In the genomic region with DNA sequence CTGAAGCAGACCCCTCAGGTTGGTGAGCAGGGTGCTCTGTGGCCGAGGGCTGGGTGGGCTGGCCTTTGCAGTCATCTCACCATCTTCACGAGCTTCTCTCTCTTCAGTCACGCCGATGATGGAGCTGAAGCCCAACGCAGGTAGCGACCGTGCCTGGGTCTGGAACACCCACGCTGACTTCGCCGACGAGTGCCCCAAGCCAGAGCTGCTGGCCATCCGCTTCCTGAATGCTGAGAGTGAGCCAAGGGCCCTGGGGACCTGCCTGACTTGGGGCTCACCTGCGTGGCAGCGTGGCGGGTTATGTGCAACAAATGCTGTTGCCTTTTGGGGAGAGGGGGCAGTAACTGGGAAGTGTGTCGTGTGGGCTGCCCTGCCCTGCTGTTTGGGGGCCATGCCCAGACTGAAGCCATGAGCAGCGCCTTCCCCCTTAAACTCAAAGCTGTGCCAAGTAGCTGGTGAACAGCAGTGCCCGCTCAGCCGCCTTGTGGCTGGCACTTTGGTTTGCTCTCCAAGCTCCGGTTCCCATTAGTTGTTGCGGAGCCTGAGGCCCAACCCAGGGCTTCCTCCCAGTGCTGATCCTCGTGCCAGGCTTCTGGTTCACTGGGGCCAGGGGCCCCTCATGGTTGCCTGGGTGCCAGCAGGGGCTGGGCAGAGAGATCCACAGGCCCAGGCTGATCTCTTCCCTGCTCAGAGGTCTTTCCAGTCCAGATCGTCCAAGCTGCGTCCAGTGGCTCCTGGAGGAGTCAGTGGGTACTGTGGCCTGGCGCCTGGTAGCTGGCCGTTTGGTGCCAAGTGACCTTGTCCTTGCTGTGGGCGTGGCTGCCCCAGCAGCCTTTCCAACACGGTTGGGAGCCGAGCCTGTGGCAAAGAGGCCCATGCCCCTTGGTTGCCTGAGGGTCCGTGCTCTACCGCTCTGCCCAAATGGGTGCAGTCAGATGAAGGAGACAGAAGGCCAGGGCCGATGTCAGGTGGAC, we compare ENCODE assay signal across 1 cellular context.
TF ChIP-seq lines count a peak whose summit lies in the region.

No MANE protein-coding gene starts in this region.

TF ChIP-seq in GM12878, 131 proteins besides CTCF, POLR2A, EP300 and RAD21:
- TF ChIP-seq GATAD2B (conservative IDR thresholded peaks at IDR 0.05; ENCODE audit: low read depth) = no peak
- no peak for TF ChIP-seq NR2F1 (conservative IDR thresholded peaks at IDR 0.05)
- TF ChIP-seq, protein P1, sequence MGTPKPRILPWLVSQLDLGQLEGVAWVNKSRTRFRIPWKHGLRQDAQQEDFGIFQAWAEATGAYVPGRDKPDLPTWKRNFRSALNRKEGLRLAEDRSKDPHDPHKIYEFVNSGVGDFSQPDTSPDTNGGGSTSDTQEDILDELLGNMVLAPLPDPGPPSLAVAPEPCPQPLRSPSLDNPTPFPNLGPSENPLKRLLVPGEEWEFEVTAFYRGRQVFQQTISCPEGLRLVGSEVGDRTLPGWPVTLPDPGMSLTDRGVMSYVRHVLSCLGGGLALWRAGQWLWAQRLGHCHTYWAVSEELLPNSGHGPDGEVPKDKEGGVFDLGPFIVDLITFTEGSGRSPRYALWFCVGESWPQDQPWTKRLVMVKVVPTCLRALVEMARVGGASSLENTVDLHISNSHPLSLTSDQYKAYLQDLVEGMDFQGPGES (IDR thresholded peaks at IDR 0.05) = no peak
- TF ChIP-seq EED (IDR thresholded peaks at IDR 0.05; ENCODE audit: low read depth) = no peak
- TF ChIP-seq TARDBP (IDR thresholded peaks at IDR 0.05; ENCODE audit: borderline replicate concordance) = no peak
- TF ChIP-seq RELA (IDR thresholded peaks at IDR 0.05; ENCODE audit: borderline replicate concordance, partially characterized antibody) = no peak
- TF ChIP-seq IKZF1 (conservative IDR thresholded peaks at IDR 0.05) = no peak
- TF ChIP-seq, protein P2, sequence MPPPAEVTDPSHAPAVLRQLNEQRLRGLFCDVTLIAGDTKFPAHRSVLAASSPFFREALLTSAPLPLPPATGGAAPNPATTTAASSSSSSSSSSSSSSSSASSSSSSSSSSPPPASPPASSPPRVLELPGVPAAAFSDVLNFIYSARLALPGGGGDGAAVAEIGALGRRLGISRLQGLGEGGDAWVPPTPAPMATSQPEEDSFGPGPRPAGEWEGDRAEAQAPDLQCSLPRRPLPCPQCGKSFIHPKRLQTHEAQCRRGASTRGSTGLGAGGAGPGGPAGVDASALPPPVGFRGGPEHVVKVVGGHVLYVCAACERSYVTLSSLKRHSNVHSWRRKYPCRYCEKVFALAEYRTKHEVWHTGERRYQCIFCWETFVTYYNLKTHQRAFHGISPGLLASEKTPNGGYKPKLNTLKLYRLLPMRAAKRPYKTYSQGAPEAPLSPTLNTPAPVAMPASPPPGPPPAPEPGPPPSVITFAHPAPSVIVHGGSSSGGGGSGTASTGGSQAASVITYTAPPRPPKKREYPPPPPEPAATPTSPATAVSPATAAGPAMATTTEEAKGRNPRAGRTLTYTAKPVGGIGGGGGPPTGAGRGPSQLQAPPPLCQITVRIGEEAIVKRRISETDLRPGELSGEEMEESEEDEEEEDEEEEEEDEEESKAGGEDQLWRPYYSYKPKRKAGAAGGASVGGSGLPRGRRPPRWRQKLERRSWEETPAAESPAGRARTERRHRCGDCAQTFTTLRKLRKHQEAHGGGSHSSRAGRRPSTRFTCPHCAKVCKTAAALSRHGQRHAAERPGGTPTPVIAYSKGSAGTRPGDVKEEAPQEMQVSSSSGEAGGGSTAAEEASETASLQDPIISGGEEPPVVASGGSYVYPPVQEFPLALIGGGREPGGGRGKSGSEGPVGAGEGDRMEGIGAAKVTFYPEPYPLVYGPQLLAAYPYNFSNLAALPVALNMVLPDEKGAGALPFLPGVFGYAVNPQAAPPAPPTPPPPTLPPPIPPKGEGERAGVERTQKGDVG (CRISPR knock-in tag; IDR thresholded peaks at IDR 0.05) = no peak
- TF ChIP-seq, protein P3, sequence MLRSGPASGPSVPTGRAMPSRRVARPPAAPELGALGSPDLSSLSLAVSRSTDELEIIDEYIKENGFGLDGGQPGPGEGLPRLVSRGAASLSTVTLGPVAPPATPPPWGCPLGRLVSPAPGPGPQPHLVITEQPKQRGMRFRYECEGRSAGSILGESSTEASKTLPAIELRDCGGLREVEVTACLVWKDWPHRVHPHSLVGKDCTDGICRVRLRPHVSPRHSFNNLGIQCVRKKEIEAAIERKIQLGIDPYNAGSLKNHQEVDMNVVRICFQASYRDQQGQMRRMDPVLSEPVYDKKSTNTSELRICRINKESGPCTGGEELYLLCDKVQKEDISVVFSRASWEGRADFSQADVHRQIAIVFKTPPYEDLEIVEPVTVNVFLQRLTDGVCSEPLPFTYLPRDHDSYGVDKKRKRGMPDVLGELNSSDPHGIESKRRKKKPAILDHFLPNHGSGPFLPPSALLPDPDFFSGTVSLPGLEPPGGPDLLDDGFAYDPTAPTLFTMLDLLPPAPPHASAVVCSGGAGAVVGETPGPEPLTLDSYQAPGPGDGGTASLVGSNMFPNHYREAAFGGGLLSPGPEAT (IDR thresholded peaks at IDR 0.05; ENCODE audit: low read depth) = no peak
- no peak for TF ChIP-seq ESRRA (IDR thresholded peaks at IDR 0.05; ENCODE audit: low read length)
- no peak for TF ChIP-seq BMI1 (IDR thresholded peaks at IDR 0.05; ENCODE audit: borderline replicate concordance)
- no peak for TF ChIP-seq JUNB (IDR thresholded peaks at IDR 0.05)
- TF ChIP-seq RFX5 (IDR thresholded peaks at IDR 0.05; ENCODE audit: low read depth, low read length) = no peak
